Comparison of ENCODE assay signal across 1 cellular context in genomic region chr1:32285658-32286057, GRCh38.
TF ChIP-seq lines count a peak whose summit lies in the region.

No MANE protein-coding gene starts in this region.

TF ChIP-seq in K562, 482 proteins besides CTCF, POLR2A, EP300 and RAD21:
- no peak for TF ChIP-seq KAT7 (CRISPR knock-in tag; IDR thresholded peaks at IDR 0.05; ENCODE audit: borderline replicate concordance)
